ENCODE assay signal across 8 cellular contexts in the genomic region with DNA sequence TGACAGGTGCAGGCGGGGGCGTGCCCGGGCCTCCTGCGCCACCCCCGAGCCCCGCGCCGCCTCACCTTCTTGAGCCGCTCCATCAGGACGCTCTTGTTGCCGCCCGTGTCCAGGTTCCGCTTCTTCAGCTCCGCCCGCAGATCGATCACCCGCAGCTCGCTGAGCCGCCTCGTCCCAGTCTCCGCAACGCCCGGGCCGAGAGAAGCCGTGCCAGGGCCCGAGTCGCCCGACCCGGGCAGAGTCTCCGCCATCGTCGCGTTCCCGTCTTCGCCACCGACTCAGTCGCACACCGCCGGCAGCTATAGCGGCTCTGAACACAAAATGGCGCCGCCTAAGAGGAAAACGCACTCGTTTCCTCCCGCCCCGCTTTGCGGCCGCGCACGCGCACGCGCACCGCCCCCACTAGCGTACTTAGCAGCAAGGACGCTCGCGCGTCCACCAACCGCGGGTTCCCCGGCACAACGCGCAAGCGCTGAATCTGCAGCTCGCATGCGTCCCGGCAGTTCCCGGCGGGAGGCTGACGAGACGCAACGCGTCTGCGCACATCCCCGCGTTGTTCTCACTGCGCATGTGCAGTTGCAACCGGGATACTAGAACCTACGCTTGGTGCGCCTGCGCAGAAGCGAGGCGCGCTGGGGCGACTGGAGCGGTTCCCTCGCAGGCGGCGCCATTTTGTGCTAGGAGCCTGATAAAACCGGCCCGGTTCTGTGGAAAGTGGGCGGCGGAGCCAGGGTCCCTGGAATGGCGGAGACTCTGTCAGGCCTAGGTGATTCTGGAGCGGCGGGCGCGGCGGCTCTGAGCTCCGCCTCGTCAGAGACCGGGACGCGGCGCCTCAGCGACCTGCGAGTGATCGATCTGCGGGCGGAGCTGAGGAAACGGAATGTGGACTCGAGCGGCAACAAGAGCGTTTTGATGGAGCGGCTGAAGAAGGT. TPM values are rescaled to one million over a fixed set of nuclear protein-coding genes. Genes with fewer than 3 reads are reported as not detected.
A peak's percentile ranks its signal among the peaks of the same experiment; 100 is the strongest.
DNase-seq lines count a peak whose midpoint lies in the region; ATAC-seq lines count a peak whose summit lies in the region.

A gene (plus strand): TSS at position 619 of the 932 bp plus-strand sequence. CDS start 123 bp downstream, at position 742.
A gene (minus strand): TSS at position 312 of the 932 bp plus-strand sequence. CDS start 61 bp downstream, at position 251.

- H3K27ac ChIP-seq in rectal smooth muscle tissue (ENCODE audit: low read depth, low read length) (peak within 1 kb of the TSS; percentile 97), aorta (ENCODE audit: low read depth in 1 of 2, low read length in 2 of 2) (peak within 1 kb of the TSS; percentile 84 to 92)

- H3K4me1 ChIP-seq in rectal smooth muscle tissue (ENCODE audit: control insufficient read depth, insufficient read depth, low read length) (peaks cover 36% of the 10 kb centered on the region), aorta (ENCODE audit: control insufficient read depth in 1 of 2, insufficient read depth in 2 of 2, low read length in 2 of 2) (peaks cover 0 to 5% of the 10 kb centered on the region in 2 donors)

- peak; percentile 99 for DNase-seq in NCI-H2081 (lab: John Stamatoyannopoulos, UW)
- DNase-seq in T1000 (lab: John Stamatoyannopoulos, UW): peak; percentile 99
- DNase-seq in astrocyte of the hippocampus (ENCODE audit: low read depth, low spot score): peak; percentile 100
- DNase-seq in hepatic stellate cell (ENCODE audit: low spot score): peak; percentile 100
- peak; percentile 100 for DNase-seq in aorta

- H3K36me3 ChIP-seq in rectal smooth muscle tissue (ENCODE audit: control insufficient read depth, insufficient read depth, low read length) (peaks cover 14% of the 10 kb centered on the region), aorta (ENCODE audit: control insufficient read depth in 1 of 2, insufficient read depth in 2 of 2, low read length in 1 of 2) (no peaks in the 10 kb centered on the region)

- H3K9me3 ChIP-seq in aorta (ENCODE audit: control insufficient read depth, low read length): no peaks in the 10 kb centered on the region

- H3K9ac ChIP-seq in rectal smooth muscle tissue (ENCODE audit: low read length): peak within 1 kb of the TSS; percentile 97

- intact Hi-C loops in aorta (cut with DNase I): loop anchor here (5.0 to 10.0 kb wide), 3 partner anchors 60 to 172 kb away; a partner anchor contains a TSS

- WGBS in aorta, 2 donors: 0 to 1% methylated on average over 94 to 116 of the region's 116 CpGs

- H3K4me3 ChIP-seq in rectal smooth muscle tissue (ENCODE audit: low read length) (peak within 1 kb of the TSS; percentile 96), aorta (ENCODE audit: low read length in 2 of 2) (peak within 1 kb of the TSS; percentile 95)

- no peaks in the 10 kb centered on the region for H3K27me3 ChIP-seq in rectal smooth muscle tissue (ENCODE audit: control insufficient read depth, insufficient read depth, low read length)
- no peaks in the 10 kb centered on the region for H3K27me3 ChIP-seq in aorta (ENCODE audit: control insufficient read depth in 1 of 2, insufficient read depth in 2 of 2, low read length in 1 of 2)

- ATAC-seq in GM18508 (IDR thresholded peaks at IDR 0.05; ENCODE audit: insufficient read depth, unreplicated experiment): peak; percentile 62
- ATAC-seq in HG03025 (IDR thresholded peaks at IDR 0.05; ENCODE audit: low FRiP score, unreplicated experiment): peak; percentile 85
- ATAC-seq in aorta (ENCODE audit: low FRiP score): peak; percentile 98

RNA-seq across cellular contexts. Expression of the first gene that starts in this region (rescaled TPM):
- total RNA-seq in aorta: 100 to 1,000 TPM in 1 of 2 donors, 10 to 100 TPM in 1; 79.3 to 100 TPM
- 10 to 100 TPM; 32.7 to 72.4 TPM for polyA plus RNA-seq in aorta

RNA-seq across cellular contexts. Expression of the second gene that starts in this region (rescaled TPM):
- total RNA-seq in aorta: 100 to 1,000 TPM in 1 of 2 donors, 10 to 100 TPM in 1; 67.1 to 113 TPM
- polyA plus RNA-seq in aorta: 10 to 100 TPM; 26.7 to 82.2 TPM

Comparison
In these comparisons a context has a peak if more than half of its experiments do, and no peak if none do; other contexts are left out.
1. Peak in every context shown above with its lines: DNase-seq, ATAC-seq, H3K4me3 ChIP-seq and H3K27ac ChIP-seq.